ENCODE assay signal across 21 cellular contexts in the genomic region with DNA sequence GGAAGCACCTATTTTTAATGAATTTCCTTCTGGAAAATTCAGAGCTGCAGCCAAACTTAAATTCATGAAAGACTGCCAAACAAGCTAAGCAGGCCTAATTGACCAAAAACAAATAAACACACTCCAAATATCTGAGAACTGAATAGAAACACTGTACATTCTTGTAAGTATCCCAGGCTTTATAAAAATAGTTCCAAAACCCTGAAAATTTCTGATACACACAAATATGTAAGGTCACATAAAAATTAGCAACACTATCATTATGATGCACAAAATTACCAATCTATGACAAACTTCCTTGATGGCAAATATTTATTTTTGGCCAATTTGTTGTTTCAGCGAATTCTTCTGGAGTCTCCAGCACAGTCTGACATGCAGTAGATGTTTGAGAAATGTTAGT.
"Had no signal": no experiment of that assay in that cellular context is flagged by ENCODE, and none has a peak within 500 bp of the region (broad histone marks: within the 10 kb centered on the region; RNA-seq: fewer than 3 reads in every experiment).

No MANE protein-coding gene starts in this region.

- H3K4me1 ChIP-seq: breast epithelium, left ventricle myocardium inferior, suprapubic skin had no signal

- H2AFZ ChIP-seq: hepatocyte had no signal

- H3K4me3 ChIP-seq: breast epithelium, hepatocyte, left ventricle myocardium inferior, mucosa of descending colon, suprapubic skin, upper lobe of left lung had no signal

- ATAC-seq: activated CD8-positive, alpha-beta T cell treated with anti-CD3 and anti-CD28 coated beads for 36 hours; activated naive CD4-positive, alpha-beta T cell treated with anti-CD3 and anti-CD28 coated beads, Interleukin-2, amount 50 U/mL, for 72 hours; activated T-cell treated with anti-CD3 and anti-CD28 coated beads, Interleukin-2, amount 50 U/mL, for 4 hours; mucosa of descending colon; naive thymus-derived CD8-positive, alpha-beta T cell; stimulated activated naive CD8-positive, alpha-beta T cell treated with anti-CD3 and anti-CD28 coated beads, Interleukin-15, Interleukin-2, amounts not matched to agents 100 U/mL and 50 U/mL, for 24 hours had no signal

- H3K4me2 ChIP-seq: hepatocyte had no signal

- H3K36me3 ChIP-seq: breast epithelium, left ventricle myocardium inferior, neutrophil, suprapubic skin, upper lobe of left lung had no signal

- H3K27ac ChIP-seq: breast epithelium, hepatocyte, left ventricle myocardium inferior, neutrophil, suprapubic skin, upper lobe of left lung had no signal

- H3K9me3 ChIP-seq: breast epithelium, left ventricle myocardium inferior, mucosa of descending colon, neutrophil, suprapubic skin, upper lobe of left lung had no signal

- FAIRE-seq: keratinocyte, small intestine had no signal

- DNase-seq: activated CD4-positive, alpha-beta T cell treated with anti-CD3 and anti-CD28 coated beads for 4 hours; activated CD8-positive, alpha-beta T cell treated with anti-CD3 and anti-CD28 coated beads for 36 hours; activated effector memory CD4-positive, alpha-beta T cell treated with anti-CD3 and anti-CD28 coated beads, Interleukin-2, amount 50 U/mL, for 16 hours; activated T-cell treated with anti-CD3 and anti-CD28 coated beads, Interleukin-2, amount 50 U/mL, for 4 hours; amniotic stem cell; cerebellar nuclear complex; endodermal cell; left ventricle myocardium inferior; mucosa of descending colon; naive thymus-derived CD8-positive, alpha-beta T cell; posterior cingulate gyrus; small intestine; stimulated activated naive CD8-positive, alpha-beta T cell treated with anti-CD3 and anti-CD28 coated beads, Interleukin-15, Interleukin-2, amounts not matched to agents 100 U/mL and 50 U/mL, for 24 hours; T-helper 2 cell; upper lobe of left lung had no signal

- H3K27me3 ChIP-seq: breast epithelium, hepatocyte, neutrophil, suprapubic skin, upper lobe of left lung had no signal

- H3K79me2 ChIP-seq: hepatocyte had no signal
